In the genomic region with DNA sequence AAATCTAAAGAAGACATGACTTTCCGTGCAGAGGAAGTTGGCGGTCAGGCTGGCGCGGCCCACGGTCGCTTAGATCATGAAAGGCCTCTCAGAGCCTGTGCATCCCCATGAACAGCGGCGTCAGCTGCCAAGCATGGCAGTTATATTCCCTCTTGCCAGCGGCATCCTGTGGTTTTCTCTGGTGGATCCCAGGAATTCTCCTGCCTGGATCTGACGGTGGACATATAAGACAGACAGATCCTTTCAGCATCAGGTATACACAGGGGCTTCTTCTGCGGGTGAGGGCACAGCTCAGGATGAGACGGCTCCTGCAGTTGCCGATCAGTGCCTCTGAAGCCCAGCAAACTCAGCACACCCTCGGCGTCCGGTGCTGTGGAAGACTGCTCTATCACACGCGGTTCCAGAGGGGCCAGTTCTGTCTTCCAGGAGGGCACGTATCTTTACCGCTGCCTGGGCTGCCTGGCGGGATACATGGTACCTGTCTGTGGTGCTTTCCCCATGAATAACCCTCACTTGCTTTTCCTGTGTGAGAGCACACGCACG, we compare ENCODE assay signal across 10 cellular contexts.
DNase-seq lines count a peak whose midpoint lies in the region; ATAC-seq lines count a peak whose summit lies in the region.
"Had no signal": no experiment of that assay in that cellular context is flagged by ENCODE, and none has a peak within 500 bp of the region (broad histone marks: within the 10 kb centered on the region; RNA-seq: fewer than 3 reads in every experiment).

No MANE protein-coding gene starts in this region.

- no peak overlapping the region for H3K4me3 ChIP-seq in MG63
- H3K4me3 ChIP-seq: body of pancreas had no signal

- H3K27me3 ChIP-seq in MG63: no peaks in the 10 kb centered on the region
- H3K27me3 ChIP-seq: body of pancreas had no signal

- H3K9me3 ChIP-seq in MG63: no peaks in the 10 kb centered on the region
- H3K9me3 ChIP-seq: body of pancreas had no signal

- DNase-seq in MG63: peak; percentile 45
- peak; percentile 79 for DNase-seq in activated CD8-positive, alpha-beta memory T cell treated with anti-CD3 and anti-CD28 coated beads for 24 hours
- DNase-seq in cerebellar cortex (ENCODE audit: low spot score): peak; percentile 69
- DNase-seq in stimulated activated CD4-positive, alpha-beta T cell treated with anti-CD3 and anti-CD28 coated beads, Interleukin-4, amount 100 ng/mL, for 4 hours: peak; percentile 50 to 60
- DNase-seq in epidermal melanocyte (ENCODE audit: insufficient read length, low spot score): no peak
- DNase-seq in OCI-M2 (lab: John Stamatoyannopoulos, UW; ENCODE audit: unreplicated experiment): no peak
- DNase-seq: body of pancreas, NCI-H187 treated with DMSO at 0.1 percent for 48 hours had no signal

- no peaks in the 10 kb centered on the region for H3K36me3 ChIP-seq in MG63

- no peak for ATAC-seq in HG03135 (IDR thresholded peaks at IDR 0.05; ENCODE audit: unreplicated experiment)
- no peak for ATAC-seq in GM21381 (IDR thresholded peaks at IDR 0.05; ENCODE audit: unreplicated experiment)
- ATAC-seq: body of pancreas had no signal

Comparison
In these comparisons a context has a peak if more than half of its experiments do, and no peak if none do; other contexts are left out.
1. DNase-seq: peak in MG63 (single experiment), activated CD8-positive, alpha-beta memory T cell treated with anti-CD3 and anti-CD28 coated beads for 24 hours (single experiment), cerebellar cortex (single experiment) and stimulated activated CD4-positive, alpha-beta T cell treated with anti-CD3 and anti-CD28 coated beads, Interleukin-4, amount 100 ng/mL, for 4 hours (2 of 2); none in epidermal melanocyte (single experiment) and OCI-M2 (single experiment).